In the genomic region with DNA sequence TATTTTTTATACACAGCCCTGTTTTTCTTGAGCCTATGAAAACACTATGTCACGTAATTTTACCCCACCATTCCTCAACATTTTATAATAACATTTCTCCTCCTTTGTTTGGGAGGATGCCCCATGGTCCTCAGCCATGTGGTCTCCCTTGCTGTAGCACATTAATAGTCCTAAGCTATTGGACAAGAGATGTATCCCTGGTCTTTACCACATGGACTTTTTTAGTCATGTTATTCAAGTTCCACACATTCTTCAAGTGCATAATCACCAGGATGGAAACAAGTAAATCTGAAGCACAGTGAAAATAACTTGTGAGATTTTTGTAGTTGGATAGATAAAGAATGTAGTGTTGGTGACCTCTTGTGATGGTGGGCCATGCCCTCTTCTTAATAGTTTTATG, we compare ENCODE assay signal across 14 cellular contexts. TPM values are rescaled to one million over a fixed set of nuclear protein-coding genes. Genes with fewer than 3 reads are reported as not detected.
A peak's percentile ranks its signal among the peaks of the same experiment; 100 is the strongest.
DNase-seq lines count a peak whose midpoint lies in the region; ATAC-seq and TF ChIP-seq lines count a peak whose summit lies in the region.
"Had no signal": no experiment of that assay in that cellular context is flagged by ENCODE, and none has a peak within 500 bp of the region (broad histone marks: within the 10 kb centered on the region; RNA-seq: fewer than 3 reads in every experiment).

No MANE protein-coding gene starts in this region.

- H3K36me3 Mint-ChIP-seq in naive thymus-derived CD4-positive, alpha-beta T cell: peaks cover 0 to 3% (median 0%) of the 10 kb centered on the region in 5 donors
- H3K36me3 Mint-ChIP-seq: activated naive CD8-positive, alpha-beta T cell had no signal

- H3K4me1 ChIP-seq in naive thymus-derived CD4-positive, alpha-beta T cell (ENCODE audit: control insufficient read depth in 2 of 2, insufficient read depth in 2 of 2, low read length in 2 of 2): no peaks in the 10 kb centered on the region
- H3K4me1 ChIP-seq: gastrocnemius medialis had no signal

- H3K9me3 ChIP-seq in naive thymus-derived CD4-positive, alpha-beta T cell (ENCODE audit: control insufficient read depth in 2 of 3, low read length in 3 of 3): no peaks in the 10 kb centered on the region
- H3K9me3 ChIP-seq: gastrocnemius medialis had no signal

- no peak for ATAC-seq in naive thymus-derived CD4-positive, alpha-beta T cell
- ATAC-seq: gastrocnemius medialis had no signal

- no peak for TF ChIP-seq CTCF in RWPE1 (conservative IDR thresholded peaks at IDR 0.05; ENCODE audit: low read depth)

- H3K4me1 Mint-ChIP-seq in naive thymus-derived CD4-positive, alpha-beta T cell: no peaks in the 10 kb centered on the region

- intact Hi-C loops in naive thymus-derived CD4-positive, alpha-beta T cell (cut with micrococcal nuclease): no loop called here

- peaks cover 0 to 8% (median 0%) of the 10 kb centered on the region in 11 donors for H3K9me3 Mint-ChIP-seq in naive thymus-derived CD4-positive, alpha-beta T cell

- no peak overlapping the region for H3K4me3 Mint-ChIP-seq in naive thymus-derived CD4-positive, alpha-beta T cell
- H3K4me3 Mint-ChIP-seq: activated naive CD8-positive, alpha-beta T cell had no signal

- H3K27me3 ChIP-seq in naive thymus-derived CD4-positive, alpha-beta T cell (ENCODE audit: control insufficient read depth in 2 of 2, insufficient read depth in 2 of 2, low read length in 2 of 2): no peaks in the 10 kb centered on the region
- H3K27me3 ChIP-seq: tibial nerve had no signal

- no peak overlapping the region for H3K27ac ChIP-seq in RWPE1
- H3K27ac ChIP-seq in naive thymus-derived CD4-positive, alpha-beta T cell (ENCODE audit: low read depth, low read length): no peak overlapping the region
- H3K27ac ChIP-seq: gastrocnemius medialis had no signal

- H3K4me3 ChIP-seq in naive thymus-derived CD4-positive, alpha-beta T cell (ENCODE audit: low read length): no peak overlapping the region
- H3K4me3 ChIP-seq: gastrocnemius medialis, tibial nerve had no signal

- no peak overlapping the region for H3K27ac Mint-ChIP-seq in naive thymus-derived CD4-positive, alpha-beta T cell
- H3K27ac Mint-ChIP-seq: activated naive CD8-positive, alpha-beta T cell had no signal

- DNase-seq in AG08395 (ENCODE audit: low spot score): peak; percentile 81
- peak; percentile 54 for DNase-seq in RWPE1 (ENCODE audit: low spot score)
- DNase-seq in glomerular visceral epithelial cell (ENCODE audit: extremely low spot score): peak; percentile 90
- DNase-seq in naive thymus-derived CD4-positive, alpha-beta T cell: no peak
- no peak for DNase-seq in COR-L47 (lab: John Stamatoyannopoulos, UW)
- DNase-seq in HK-2 (ENCODE audit: unreplicated experiment): no peak
- DNase-seq: activated CD4-positive, CD25-positive, alpha-beta regulatory T cell; C1 segment of cervical spinal cord; gastrocnemius medialis; NCI-H1105 treated with DMSO at 0.1 percent for 48 hours; stimulated activated CD4-positive, alpha-beta T cell treated with anti-CD3 and anti-CD28 coated beads, Interleukin-4, amount 100 ng/mL, for 1 hour had no signal

- no peaks in the 10 kb centered on the region for H3K36me3 ChIP-seq in naive thymus-derived CD4-positive, alpha-beta T cell (ENCODE audit: control insufficient read depth in 2 of 3, insufficient read depth in 3 of 3, low read length in 3 of 3)
- H3K36me3 ChIP-seq: gastrocnemius medialis, tibial nerve had no signal

- peaks cover 26 to 59% (median 35%) of the 10 kb centered on the region in 5 donors for H3K27me3 Mint-ChIP-seq in naive thymus-derived CD4-positive, alpha-beta T cell

- POLR2A ChIA-PET in RWPE1 (lab: Yijun Ruan, JAX; ENCODE audit: low non-redundant PET): no interaction called here
- POLR2A ChIA-PET in naive thymus-derived CD4-positive, alpha-beta T cell (lab: Charles Lee): interaction anchor here (0.6 kb wide), 1 partner anchor 446 kb away, joined by 3 read pairs; no protein-coding TSS in a partner anchor

- CTCF ChIA-PET in RWPE1 (lab: Yijun Ruan, JAX): no interaction called here
- CTCF ChIA-PET in naive thymus-derived CD4-positive, alpha-beta T cell (lab: Charles Lee): no interaction called here

RNA-seq across cellular contexts. Expression of gene KRTAP2-3, which starts 2.1 kb away (rescaled TPM):
- total RNA-seq in naive thymus-derived CD4-positive, alpha-beta T cell: not detected
- polyA plus RNA-seq in naive thymus-derived CD4-positive, alpha-beta T cell: not detected
- total RNA-seq: gastrocnemius medialis, mononuclear cell, tibial nerve had no signal

RNA-seq across cellular contexts. Expression of gene KRTAP2-4, which starts 3.7 kb away (rescaled TPM):
- not detected for total RNA-seq in naive thymus-derived CD4-positive, alpha-beta T cell
- not detected for polyA plus RNA-seq in naive thymus-derived CD4-positive, alpha-beta T cell
- total RNA-seq: gastrocnemius medialis, mononuclear cell, tibial nerve had no signal

RNA-seq across cellular contexts. Expression of gene KRTAP2-2, which starts 6.9 kb away (rescaled TPM):
- not detected for total RNA-seq in naive thymus-derived CD4-positive, alpha-beta T cell
- not detected for polyA plus RNA-seq in naive thymus-derived CD4-positive, alpha-beta T cell
- total RNA-seq: gastrocnemius medialis, mononuclear cell, tibial nerve had no signal

RNA-seq across cellular contexts. Expression of gene KRTAP2-1, which starts 14.9 kb away (rescaled TPM):
- not detected for total RNA-seq in naive thymus-derived CD4-positive, alpha-beta T cell
- polyA plus RNA-seq in naive thymus-derived CD4-positive, alpha-beta T cell: not detected
- total RNA-seq: gastrocnemius medialis, mononuclear cell, tibial nerve had no signal

RNA-seq across cellular contexts. Expression of gene KRTAP1-1, which starts 20.7 kb away (rescaled TPM):
- total RNA-seq in naive thymus-derived CD4-positive, alpha-beta T cell: not detected
- polyA plus RNA-seq in naive thymus-derived CD4-positive, alpha-beta T cell: not detected
- total RNA-seq: gastrocnemius medialis, mononuclear cell, tibial nerve had no signal

Comparison
In these comparisons a context has a peak if more than half of its experiments do, and no peak if none do; other contexts are left out.
1. DNase-seq: peak in AG08395 (single experiment), RWPE1 (single experiment) and glomerular visceral epithelial cell (single experiment); none in naive thymus-derived CD4-positive, alpha-beta T cell (0 of 9), COR-L47 (single experiment) and HK-2 (single experiment).